In the genomic region with DNA sequence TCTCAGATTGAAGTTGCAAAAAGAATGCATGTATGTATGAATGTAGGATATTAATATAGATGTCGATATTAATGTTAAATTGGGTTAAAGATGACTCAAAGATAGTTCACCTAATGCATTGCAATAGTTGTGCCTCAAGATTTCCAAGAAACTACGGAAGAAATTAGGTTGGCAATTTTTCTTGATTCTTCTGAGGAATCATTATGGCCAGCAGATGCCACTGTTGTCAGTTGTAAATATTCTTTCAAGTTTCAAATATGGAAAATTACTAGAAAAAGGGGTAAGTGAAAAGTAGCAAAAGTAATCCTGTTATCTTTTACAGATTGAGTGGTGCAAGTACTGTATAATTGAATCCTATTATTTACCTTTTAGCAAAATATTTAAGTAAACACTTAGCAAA, we compare ENCODE assay signal across 13 cellular contexts.
DNase-seq lines count a peak whose midpoint lies in the region; ATAC-seq, FAIRE-seq and TF ChIP-seq lines count a peak whose summit lies in the region.
"Had no signal": no experiment of that assay in that cellular context is flagged by ENCODE, and none has a peak within 500 bp of the region (broad histone marks: within the 10 kb centered on the region; RNA-seq: fewer than 3 reads in every experiment).

No MANE protein-coding gene starts in this region.

- no TSS peak for BruUV-seq in GM12878 (replicated peaks; lab: Mats Ljungman, UMichigan)

- no peak overlapping the region for H3K27ac ChIP-seq in GM12878 (ENCODE audit: control insufficient read depth, insufficient read depth)

- DNase-seq in DMS114 treated with DMSO at 0.1 percent for 48 hours (lab: John Stamatoyannopoulos, UW; ENCODE audit: unreplicated experiment) (peak; percentile 12), LNCaP clone FGC (ENCODE audit: low read depth) (no peak), GM12878 (ENCODE audit: low read depth, low spot score) (no peak), lung microvascular endothelial cell (ENCODE audit: low read depth in 2 of 2) (peak; percentile 10 to 12), HAP-1 (ENCODE audit: low spot score in 2 of 2) (no peak), nucleus accumbens (lab: John Stamatoyannopoulos, UW) (no peak), H54 (ENCODE audit: insufficient read length, low spot score) (no peak)
- DNase-seq: DMS79; NCI-H1048; stimulated activated CD4-positive, alpha-beta T cell treated with anti-CD3 and anti-CD28 coated beads, Interleukin-12 subunit alpha, Interleukin-12 subunit beta, amount 100 ng/mL, for 4 hours had no signal

- POLR2A ChIA-PET in GM12878 (lab: Charles Lee), result no interaction called here

- no peaks in the 10 kb centered on the region for H3K36me3 ChIP-seq in GM12878 (ENCODE audit: control insufficient read depth in 2 of 2, insufficient read depth in 2 of 2, low read length in 1 of 2)
- H3K36me3 ChIP-seq in HAP-1 (replicated peaks), result no peaks in the 10 kb centered on the region

- SMC1A ChIA-PET in GM12878 (lab: Charles Lee; ENCODE audit: uncharacterized antibody, unreplicated experiment), result interaction anchor here (0.6 to 1.6 kb wide), 4 partner anchors 11 to 496 kb away, joined by 3 to 8 read pairs (median 3); no protein-coding TSS in a partner anchor

- WGBS in GM12878 (ENCODE audit: insufficient coverage, insufficient replicate concordance, low lambda C conversion rate, missing lambda C conversion rate), result 14% methylated on average over 2 of the region's 2 CpGs

- H3K4me1 ChIP-seq in GM12878 (ENCODE audit: control insufficient read depth, insufficient read depth, low read length), result no peaks in the 10 kb centered on the region
- H3K4me1 ChIP-seq in HAP-1, result no peaks in the 10 kb centered on the region

- no peaks in the 10 kb centered on the region for H4K20me1 ChIP-seq in GM12878 (ENCODE audit: control insufficient read depth, insufficient read depth)

- TF ChIP-seq CTCF in LNCaP clone FGC (IDR thresholded peaks at IDR 0.05; ENCODE audit: control insufficient read depth, extremely low read depth, insufficient read depth) (peak; percentile 31; the same call in 1 of the 2 replicates), GM12878 (IDR thresholded peaks at IDR 0.05 in 2 of 3, conservative IDR thresholded peaks at IDR 0.05 in 1 of 3; ENCODE audit: control insufficient read depth in 2 of 3, extremely low read depth in 1 of 3, insufficient read depth in 1 of 3, low read depth in 3 of 3, low read length in 3 of 3) (peak in 2 of 3 experiments; percentile 3 to 18; a peak in 1 of 6 replicates)

- RAD21 ChIA-PET in GM12878 (lab: Charles Lee; ENCODE audit: unreplicated experiment), result interaction anchor here (0.7 to 1.1 kb wide), 3 partner anchors 11 to 325 kb away, joined by 3 to 4 read pairs (median 3); no protein-coding TSS in a partner anchor

- H2AFZ ChIP-seq in GM12878 (ENCODE audit: control insufficient read depth, low read depth, low read length), result no peak overlapping the region

- no peaks in the 10 kb centered on the region for H3K27me3 ChIP-seq in GM12878 (replicated peaks in 1 of 2; ENCODE audit: control insufficient read depth in 2 of 2, insufficient read depth in 2 of 2, low read length in 1 of 2)
- peaks cover under 1% of the 10 kb centered on the region; the same call in 1 of the 2 replicates for H3K27me3 ChIP-seq in HAP-1 (ENCODE audit: low read depth)

- no peak overlapping the region for H3K4me2 ChIP-seq in GM12878 (ENCODE audit: control insufficient read depth, insufficient read depth)

- CTCF ChIA-PET in GM12878 (lab: Yijun Ruan, JAX), result interaction anchor here (0.7 to 1.6 kb wide), 5 partner anchors 11 to 533 kb away, joined by 3 to 8 read pairs (median 3); no protein-coding TSS in a partner anchor

- FAIRE-seq in GM12878 (lab: Jason Lieb, UNC) (no peak), H54 (lab: Jason Lieb, UNC) (no peak)
- FAIRE-seq: colon had no signal

- TF ChIP-seq POLR2A in GM12878 (IDR thresholded peaks at IDR 0.05; ENCODE audit: low read depth, low read length) (no peak), H54 (IDR thresholded peaks at IDR 0.05; ENCODE audit: low read depth, low read length) (no peak)

- no peak overlapping the region for H3K4me3 ChIP-seq in LNCaP clone FGC (ENCODE audit: low read depth, low read length)
- no peak overlapping the region for H3K4me3 ChIP-seq in GM12878
- no peak overlapping the region for H3K4me3 ChIP-seq in HAP-1

- H3K9ac ChIP-seq in GM12878 (ENCODE audit: control insufficient read depth, insufficient read depth, low read length), result no peak overlapping the region

- no peak for ATAC-seq in GM12878
- no peak for ATAC-seq in HG03378 (IDR thresholded peaks at IDR 0.05; ENCODE audit: unreplicated experiment)
- ATAC-seq: WTC11 had no signal

- in situ Hi-C loops in GM12878 (cut with MboI) (no loop called here), HAP-1 (cut with MboI; ENCODE audit: low sequenced_read_pairs) (no loop called here)

- intact Hi-C loops in GM12878 (cut with micrococcal nuclease; ENCODE audit: unreplicated experiment), result loop anchor here (5.0 kb wide), 1 partner anchor 327 kb away; no protein-coding TSS in a partner anchor

- no peaks in the 10 kb centered on the region; the same call in 2 of the 3 replicates for H3K9me3 ChIP-seq in GM12878 (replicated peaks; ENCODE audit: control insufficient read depth, insufficient read depth, low read length)
- H3K9me3 ChIP-seq in HAP-1, result 0 out of 2 replicates have a peak, but pooled peaks cover 4% of the 10 kb centered on the region

- no peak for TF ChIP-seq EP300 in GM12878 (IDR thresholded peaks at IDR 0.05; ENCODE audit: borderline replicate concordance in 1 of 2, control insufficient read depth in 1 of 2, low read depth in 2 of 2, low read length in 2 of 2)

- H3K79me2 ChIP-seq in GM12878 (ENCODE audit: control insufficient read depth, insufficient read depth, low read length), result no peaks in the 10 kb centered on the region

- peak; percentile 43; the same call in 1 of the 2 replicates for TF ChIP-seq RAD21 in GM12878 (IDR thresholded peaks at IDR 0.05; ENCODE audit: insufficient read depth, low read depth, low read length)

TF ChIP-seq in GM12878, 131 proteins besides CTCF, POLR2A, EP300 and RAD21 (continues in another document):
- no peak for TF ChIP-seq RUNX3 (IDR thresholded peaks at IDR 0.05; ENCODE audit: low read length)
- TF ChIP-seq, protein P1, sequence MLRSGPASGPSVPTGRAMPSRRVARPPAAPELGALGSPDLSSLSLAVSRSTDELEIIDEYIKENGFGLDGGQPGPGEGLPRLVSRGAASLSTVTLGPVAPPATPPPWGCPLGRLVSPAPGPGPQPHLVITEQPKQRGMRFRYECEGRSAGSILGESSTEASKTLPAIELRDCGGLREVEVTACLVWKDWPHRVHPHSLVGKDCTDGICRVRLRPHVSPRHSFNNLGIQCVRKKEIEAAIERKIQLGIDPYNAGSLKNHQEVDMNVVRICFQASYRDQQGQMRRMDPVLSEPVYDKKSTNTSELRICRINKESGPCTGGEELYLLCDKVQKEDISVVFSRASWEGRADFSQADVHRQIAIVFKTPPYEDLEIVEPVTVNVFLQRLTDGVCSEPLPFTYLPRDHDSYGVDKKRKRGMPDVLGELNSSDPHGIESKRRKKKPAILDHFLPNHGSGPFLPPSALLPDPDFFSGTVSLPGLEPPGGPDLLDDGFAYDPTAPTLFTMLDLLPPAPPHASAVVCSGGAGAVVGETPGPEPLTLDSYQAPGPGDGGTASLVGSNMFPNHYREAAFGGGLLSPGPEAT (IDR thresholded peaks at IDR 0.05; ENCODE audit: low read depth), result no peak
- no peak for TF ChIP-seq ZNF622 (IDR thresholded peaks at IDR 0.05)
- TF ChIP-seq, protein P2, sequence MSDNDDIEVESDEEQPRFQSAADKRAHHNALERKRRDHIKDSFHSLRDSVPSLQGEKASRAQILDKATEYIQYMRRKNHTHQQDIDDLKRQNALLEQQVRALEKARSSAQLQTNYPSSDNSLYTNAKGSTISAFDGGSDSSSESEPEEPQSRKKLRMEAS (IDR thresholded peaks at IDR 0.05; ENCODE audit: low read depth, low read length), result no peak
- TF ChIP-seq NR2C1 (IDR thresholded peaks at IDR 0.05), result no peak
- TF ChIP-seq, protein P3, sequence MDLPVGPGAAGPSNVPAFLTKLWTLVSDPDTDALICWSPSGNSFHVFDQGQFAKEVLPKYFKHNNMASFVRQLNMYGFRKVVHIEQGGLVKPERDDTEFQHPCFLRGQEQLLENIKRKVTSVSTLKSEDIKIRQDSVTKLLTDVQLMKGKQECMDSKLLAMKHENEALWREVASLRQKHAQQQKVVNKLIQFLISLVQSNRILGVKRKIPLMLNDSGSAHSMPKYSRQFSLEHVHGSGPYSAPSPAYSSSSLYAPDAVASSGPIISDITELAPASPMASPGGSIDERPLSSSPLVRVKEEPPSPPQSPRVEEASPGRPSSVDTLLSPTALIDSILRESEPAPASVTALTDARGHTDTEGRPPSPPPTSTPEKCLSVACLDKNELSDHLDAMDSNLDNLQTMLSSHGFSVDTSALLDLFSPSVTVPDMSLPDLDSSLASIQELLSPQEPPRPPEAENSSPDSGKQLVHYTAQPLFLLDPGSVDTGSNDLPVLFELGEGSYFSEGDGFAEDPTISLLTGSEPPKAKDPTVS (IDR thresholded peaks at IDR 0.05; ENCODE audit: low read depth, low read length), result no peak
- TF ChIP-seq SMAD5 (IDR thresholded peaks at IDR 0.05; ENCODE audit: low read depth), result no peak
- TF ChIP-seq TAF1 (IDR thresholded peaks at IDR 0.05; ENCODE audit: borderline replicate concordance, low read depth, low read length), result no peak

Comparison
In these comparisons a context has a peak if more than half of its experiments do, and no peak if none do; other contexts are left out.
1. DNase-seq: peak in DMS114 treated with DMSO at 0.1 percent for 48 hours (single experiment) and lung microvascular endothelial cell (2 of 2); none in LNCaP clone FGC (single experiment), GM12878 (single experiment), HAP-1 (0 of 2), nucleus accumbens (0 of 56) and H54 (single experiment).